Comparison of ENCODE assay signal across 11 cellular contexts in genomic region chr4:52588771-52589591, GRCh38.
A peak's percentile ranks its signal among the peaks of the same experiment; 100 is the strongest.
DNase-seq lines count a peak whose midpoint lies in the region; ATAC-seq lines count a peak whose summit lies in the region.
"Had no signal": no experiment of that assay in that cellular context is flagged by ENCODE, and none has a peak within 500 bp of the region (broad histone marks: within the 10 kb centered on the region; RNA-seq: fewer than 3 reads in every experiment).

No MANE protein-coding gene starts in this region.

- peak; percentile 28 for DNase-seq in stimulated activated CD4-positive, alpha-beta T cell treated with anti-CD3 and anti-CD28 coated beads, Interleukin-15, amount 100 ng/mL, for 24 hours
- DNase-seq in stimulated activated CD4-positive, alpha-beta T cell treated with anti-CD3 and anti-CD28 coated beads, Interleukin-12 subunit alpha, Interleukin-12 subunit beta, amount 100 ng/mL, for 4 hours = no peak
- DNase-seq in activated naive CD4-positive, alpha-beta T cell treated with anti-CD3 and anti-CD28 coated beads, Interleukin-2, amount 50 U/mL, for 72 hours (ENCODE audit: low spot score in 2 of 2) = no peak
- DNase-seq in iris pigment epithelial cell (ENCODE audit: low read depth) (peak; percentile 96), aorta (peak in 1 of 2 donors; percentile 62), nucleus accumbens (lab: John Stamatoyannopoulos, UW) (no peak), superior temporal gyrus (ENCODE audit: extremely low spot score) (no peak)
- DNase-seq: NCI-H345 had no signal

- no peaks in the 10 kb centered on the region for H3K9me3 Mint-ChIP-seq in activated naive CD4-positive, alpha-beta T cell treated with anti-CD3 and anti-CD28 coated beads, Interleukin-2, amount 50 U/mL, for 72 hours

- H3K27ac Mint-ChIP-seq in activated naive CD4-positive, alpha-beta T cell treated with anti-CD3 and anti-CD28 coated beads, Interleukin-2, amount 50 U/mL, for 72 hours = no peak overlapping the region

- WGBS in aorta, 2 donors = 50% methylated on average over 13 of the region's 13 CpGs

- peak overlapping the region; percentile 44 to 73 for H3K27ac ChIP-seq in aorta (ENCODE audit: low read depth in 1 of 2, low read length in 2 of 2)
- H3K27ac ChIP-seq: BLaER1 treated with 17β-estradiol and CSF1 and Interleukin-3, amounts not matched to agents 10 nM and 100 nM; pancreas had no signal

- intact Hi-C loops in aorta (cut with DNase I) = loop anchor here in 1 of 2 donors (5.0 kb wide), 2 partner anchors 53 to 68 kb away; partner anchors contain the start of gene USP46

- H3K36me3 ChIP-seq in aorta (ENCODE audit: control insufficient read depth in 1 of 2, insufficient read depth in 2 of 2, low read length in 1 of 2) = peaks cover 0 to 6% of the 10 kb centered on the region in 2 donors
- H3K36me3 ChIP-seq: pancreas had no signal

- no peak overlapping the region for H3K4me3 ChIP-seq in aorta (ENCODE audit: low read length in 2 of 2)
- H3K4me3 ChIP-seq: BLaER1 treated with 17β-estradiol and CSF1 and Interleukin-3, amounts not matched to agents 10 nM and 100 nM; pancreas had no signal

- no peaks in the 10 kb centered on the region for H3K27me3 ChIP-seq in aorta (ENCODE audit: control insufficient read depth in 1 of 2, insufficient read depth in 2 of 2, low read length in 1 of 2)
- H3K27me3 ChIP-seq: BLaER1 treated with 17β-estradiol and CSF1 and Interleukin-3, amounts not matched to agents 10 nM and 100 nM; pancreas had no signal

- H3K4me1 ChIP-seq in aorta (ENCODE audit: control insufficient read depth in 1 of 2, insufficient read depth in 2 of 2, low read length in 2 of 2) = peaks cover 8 to 13% of the 10 kb centered on the region in 2 donors
- H3K4me1 ChIP-seq: pancreas had no signal

- ATAC-seq in activated naive CD4-positive, alpha-beta T cell treated with anti-CD3 and anti-CD28 coated beads, Interleukin-2, amount 50 U/mL, for 72 hours = peak; percentile 50 to 66
- ATAC-seq in aorta (ENCODE audit: low FRiP score) (peak; percentile 54), HG03442 (IDR thresholded peaks at IDR 0.05; ENCODE audit: unreplicated experiment) (no peak)

- H3K9me3 ChIP-seq in aorta (ENCODE audit: control insufficient read depth, low read length) = no peaks in the 10 kb centered on the region
- H3K9me3 ChIP-seq: BLaER1 treated with 17β-estradiol and CSF1 and Interleukin-3, amounts not matched to agents 10 nM and 100 nM; pancreas had no signal

- no peaks in the 10 kb centered on the region for H3K36me3 Mint-ChIP-seq in activated naive CD4-positive, alpha-beta T cell treated with anti-CD3 and anti-CD28 coated beads, Interleukin-2, amount 50 U/mL, for 72 hours

Comparison
In these comparisons a context has a peak if more than half of its experiments do, and no peak if none do; other contexts are left out.
1. DNase-seq: peak in stimulated activated CD4-positive, alpha-beta T cell treated with anti-CD3 and anti-CD28 coated beads, Interleukin-15, amount 100 ng/mL, for 24 hours (single experiment) and iris pigment epithelial cell (single experiment); none in stimulated activated CD4-positive, alpha-beta T cell treated with anti-CD3 and anti-CD28 coated beads, Interleukin-12 subunit alpha, Interleukin-12 subunit beta, amount 100 ng/mL, for 4 hours (single experiment), activated naive CD4-positive, alpha-beta T cell treated with anti-CD3 and anti-CD28 coated beads, Interleukin-2, amount 50 U/mL, for 72 hours (0 of 2), nucleus accumbens (0 of 56) and superior temporal gyrus (single experiment).